In the genomic region with DNA sequence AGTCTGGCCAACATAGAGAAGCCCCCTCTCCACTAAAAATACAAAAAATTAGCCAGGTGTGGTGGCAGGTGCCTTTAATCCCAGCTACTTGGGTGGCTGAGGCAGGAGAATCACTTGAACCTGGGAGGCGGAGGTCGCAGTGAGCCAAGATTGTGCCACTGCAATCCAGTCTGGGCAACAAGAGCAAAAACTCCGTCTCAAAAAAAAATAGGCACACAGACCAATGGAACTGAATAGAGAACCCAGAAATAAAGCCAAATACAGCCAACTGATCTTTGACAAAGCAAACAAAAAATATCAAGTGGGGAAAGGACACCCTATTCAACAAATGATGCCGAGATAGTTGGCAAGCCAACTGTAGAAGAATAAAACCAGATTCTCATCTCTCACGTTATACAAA, we compare ENCODE assay signal across 2 cellular contexts. TPM values are rescaled to one million over a fixed set of nuclear protein-coding genes. Genes with fewer than 3 reads are reported as not detected.
"Had no signal": no experiment of that assay in that cellular context is flagged by ENCODE, and none has a peak within 500 bp of the region (broad histone marks: within the 10 kb centered on the region; RNA-seq: fewer than 3 reads in every experiment).

No MANE protein-coding gene starts in this region.

RNA-seq across cellular contexts. Expression of a gene that starts 29.7 kb away (rescaled TPM):
- total RNA-seq: SJCRH30, SJSA1 had no signal
